27 cellular contexts compared by ENCODE assay signal in genomic region chr14:99832326-99832725, GRCh38. TPM values are rescaled to one million over a fixed set of nuclear protein-coding genes. Genes with fewer than 3 reads are reported as not detected.
"Had no signal": no experiment of that assay in that cellular context is flagged by ENCODE, and none has a peak within 500 bp of the region (broad histone marks: within the 10 kb centered on the region; RNA-seq: fewer than 3 reads in every experiment).

No MANE protein-coding gene starts in this region.

- H3K27me3 ChIP-seq: ascending aorta, breast epithelium, colonic mucosa, heart left ventricle had no signal

- DNase-seq: activated B cell treated with CpG ODN at 0.5 μM for 24 hours; activated CD4-positive, alpha-beta T cell treated with anti-CD3 and anti-CD28 coated beads for 48 hours; activated CD4-positive, alpha-beta T cell treated with anti-CD3 and anti-CD28 coated beads, Interleukin-2, amount 50 U/mL, for 1 hour; activated CD4-positive, alpha-beta T cell treated with anti-CD3 and anti-CD28 coated beads, Interleukin-2, amount 50 U/mL, for 48 hours; activated CD8-positive, alpha-beta memory T cell treated with anti-CD3 and anti-CD28 coated beads for 24 hours; activated CD8-positive, alpha-beta T cell treated with anti-CD3 and anti-CD28 coated beads for 36 hours; activated gamma-delta T cell; activated naive CD4-positive, alpha-beta T cell; activated naive CD4-positive, alpha-beta T cell treated with anti-CD3 and anti-CD28 coated beads, Interleukin-2, amount 10 ng/mL, durations not matched to agents 7 days and 5 days; activated naive CD8-positive, alpha-beta T cell treated with anti-CD3 and anti-CD28 coated beads, Interleukin-2, amount 10 ng/mL, durations not matched to agents 7 days and 5 days; activated T-cell treated with anti-CD3 and anti-CD28 coated beads, Interleukin-2, amount 50 U/mL, for 4 hours; central memory CD4-positive, alpha-beta T cell; cerebellar nuclear complex; colonic mucosa; effector CD8-positive, alpha-beta T cell; foreskin fibroblast; heart left ventricle; T-helper 17 cell; T1000; WERI-Rb-1 had no signal

- H3K36me3 ChIP-seq: ascending aorta, breast epithelium, cardiac muscle cell, colonic mucosa, heart left ventricle, WERI-Rb-1 had no signal

- ATAC-seq: activated CD8-positive, alpha-beta T cell treated with anti-CD3 and anti-CD28 coated beads for 36 hours; activated naive CD4-positive, alpha-beta T cell treated with anti-CD3 and anti-CD28 coated beads, Interleukin-2, amount 50 U/mL, for 72 hours; heart left ventricle; T-helper 17 cell had no signal

- H3K36me3 Mint-ChIP-seq: activated naive CD4-positive, alpha-beta T cell treated with anti-CD3 and anti-CD28 coated beads, Interleukin-2, amount 10 ng/mL, durations not matched to agents 7 days and 5 days; activated naive CD4-positive, alpha-beta T cell treated with anti-CD3 and anti-CD28 coated beads, Interleukin-2, amount 50 U/mL, for 72 hours; activated naive CD8-positive, alpha-beta T cell treated with anti-CD3 and anti-CD28 coated beads, Interleukin-2, amount 10 ng/mL, durations not matched to agents 7 days and 5 days had no signal

- H3K9me3 ChIP-seq: ascending aorta, breast epithelium, colonic mucosa, heart left ventricle had no signal

- H3K4me3 Mint-ChIP-seq: activated B cell treated with CpG ODN at 0.5 μM for 24 hours; activated CD8-positive, alpha-beta T cell treated with anti-CD3 and anti-CD28 coated beads for 36 hours; activated naive CD4-positive, alpha-beta T cell treated with anti-CD3 and anti-CD28 coated beads, Interleukin-2, amount 10 ng/mL, durations not matched to agents 7 days and 5 days; activated naive CD8-positive, alpha-beta T cell treated with anti-CD3 and anti-CD28 coated beads, Interleukin-2, amount 10 ng/mL, durations not matched to agents 7 days and 5 days; activated T-cell treated with anti-CD3 and anti-CD28 coated beads, Interleukin-2, amount 50 U/mL, for 4 hours; T-helper 17 cell; T-helper 2 cell treated with Interferon-gamma antibody and Interleukin-4, amounts not matched to agents 5 μg/mL and 100 μg/mL, for 36 hours had no signal

- H3K4me3 ChIP-seq: ascending aorta, breast epithelium, cardiac muscle cell, colonic mucosa, heart left ventricle had no signal

- H3K27ac ChIP-seq: ascending aorta, breast epithelium, cardiac muscle cell, colonic mucosa, epithelial cell of prostate, heart left ventricle, WERI-Rb-1 had no signal

- H3K9me3 Mint-ChIP-seq: activated B cell treated with CpG ODN at 0.5 μM for 24 hours; activated CD8-positive, alpha-beta T cell treated with anti-CD3 and anti-CD28 coated beads for 36 hours; activated naive CD4-positive, alpha-beta T cell treated with anti-CD3 and anti-CD28 coated beads, Interleukin-2, amount 10 ng/mL, durations not matched to agents 7 days and 5 days; activated naive CD4-positive, alpha-beta T cell treated with anti-CD3 and anti-CD28 coated beads, Interleukin-2, amount 50 U/mL, for 72 hours; activated naive CD8-positive, alpha-beta T cell treated with anti-CD3 and anti-CD28 coated beads, Interleukin-2, amount 10 ng/mL, durations not matched to agents 7 days and 5 days; activated T-cell treated with anti-CD3 and anti-CD28 coated beads, Interleukin-2, amount 50 U/mL, for 4 hours; activated T-helper 2 cell treated with anti-CD3 and anti-CD28 coated beads, Interferon-gamma antibody, Interleukin-2, Interleukin-4, amounts not matched to agents 10 μg/mL and 5 μg/mL and 100 μg/mL, durations not matched to agents 14 hours and 24 hours and 36 hours; T-helper 2 cell treated with Interferon-gamma antibody and Interleukin-4, amounts not matched to agents 5 μg/mL and 100 μg/mL, for 36 hours had no signal

- H3K4me1 Mint-ChIP-seq: activated B cell treated with CpG ODN at 0.5 μM for 24 hours; activated naive CD4-positive, alpha-beta T cell treated with anti-CD3 and anti-CD28 coated beads, Interleukin-2, amount 10 ng/mL, durations not matched to agents 7 days and 5 days; activated naive CD8-positive, alpha-beta T cell treated with anti-CD3 and anti-CD28 coated beads, Interleukin-2, amount 10 ng/mL, durations not matched to agents 7 days and 5 days; T-helper 17 cell had no signal

- H3K27ac Mint-ChIP-seq: activated B cell treated with CpG ODN at 0.5 μM for 24 hours; activated CD8-positive, alpha-beta T cell treated with anti-CD3 and anti-CD28 coated beads for 36 hours; activated naive CD4-positive, alpha-beta T cell treated with anti-CD3 and anti-CD28 coated beads, Interleukin-2, amount 10 ng/mL, durations not matched to agents 7 days and 5 days; activated naive CD4-positive, alpha-beta T cell treated with anti-CD3 and anti-CD28 coated beads, Interleukin-2, amount 50 U/mL, for 72 hours; activated naive CD8-positive, alpha-beta T cell treated with anti-CD3 and anti-CD28 coated beads, Interleukin-2, amount 10 ng/mL, durations not matched to agents 7 days and 5 days; activated T-helper 2 cell treated with anti-CD3 and anti-CD28 coated beads, Interferon-gamma antibody, Interleukin-2, Interleukin-4, amounts not matched to agents 10 μg/mL and 5 μg/mL and 100 μg/mL, durations not matched to agents 14 hours and 24 hours and 36 hours; T-helper 17 cell; T-helper 2 cell treated with Interferon-gamma antibody and Interleukin-4, amounts not matched to agents 5 μg/mL and 100 μg/mL, for 36 hours had no signal

- H3K4me1 ChIP-seq: ascending aorta, breast epithelium, colonic mucosa, heart left ventricle had no signal

RNA-seq across cellular contexts. Expression of gene EML1, which starts 39.1 kb away (rescaled TPM):
- total RNA-seq: activated B cell treated with CpG ODN at 0.5 μM for 24 hours had no signal
